ENCODE assay signal across 36 cellular contexts in genomic region chr5:165795073-165795472, GRCh38.
"Had no signal": no experiment of that assay in that cellular context is flagged by ENCODE, and none has a peak within 500 bp of the region (broad histone marks: within the 10 kb centered on the region; RNA-seq: fewer than 3 reads in every experiment).

No MANE protein-coding gene starts in this region.

- H3K27ac Mint-ChIP-seq: activated B cell treated with CpG ODN at 0.5 μM for 24 hours; activated CD4-positive, alpha-beta memory T cell treated with anti-CD3 and anti-CD28 coated beads, Interleukin-2, amount 10 ng/mL, durations not matched to agents 7 days and 5 days; activated CD4-positive, alpha-beta T cell treated with anti-CD3 and anti-CD28 coated beads for 36 hours; activated CD4-positive, alpha-beta T cell treated with anti-CD3 and anti-CD28 coated beads, Interleukin-2, amount 10 ng/mL, durations not matched to agents 7 days and 5 days; activated CD8-positive, alpha-beta memory T cell treated with anti-CD3 and anti-CD28 coated beads, Interleukin-2, amount 10 ng/mL, durations not matched to agents 7 days and 5 days; activated CD8-positive, alpha-beta T cell treated with anti-CD3 and anti-CD28 coated beads, Interleukin-2, amount 10 ng/mL, durations not matched to agents 7 days and 5 days; activated naive CD4-positive, alpha-beta T cell treated with anti-CD3 and anti-CD28 coated beads, Interleukin-2, amount 10 ng/mL, durations not matched to agents 7 days and 5 days; activated naive CD4-positive, alpha-beta T cell treated with anti-CD3 and anti-CD28 coated beads, Interleukin-2, amount 50 U/mL, for 24 hours; activated naive CD8-positive, alpha-beta T cell; activated naive CD8-positive, alpha-beta T cell treated with anti-CD3 and anti-CD28 coated beads, Interleukin-2, amount 10 ng/mL, durations not matched to agents 7 days and 5 days; activated naive CD8-positive, alpha-beta T cell treated with anti-CD3 and anti-CD28 coated beads, Interleukin-2, amount 50 U/mL, for 24 hours; activated T-cell treated with anti-CD3 and anti-CD28 coated beads, Interleukin-2, amount 50 U/mL, for 24 hours; activated T-helper 2 cell treated with anti-CD3 and anti-CD28 coated beads, Interferon-gamma antibody, Interleukin-2, Interleukin-4, amounts not matched to agents 10 μg/mL and 5 μg/mL and 100 μg/mL, durations not matched to agents 14 hours and 24 hours and 36 hours; T-helper 1 cell treated with Interleukin-12 subunit alpha and Interleukin-12 subunit beta and Interleukin-4 antibody, amounts not matched to agents 30 μg/mL and 1 μg/mL, for 36 hours; T-helper 2 cell treated with Interferon-gamma antibody and Interleukin-4, amounts not matched to agents 5 μg/mL and 100 μg/mL, for 36 hours had no signal

- ATAC-seq: activated CD4-positive, alpha-beta T cell treated with anti-CD3 and anti-CD28 coated beads for 36 hours; activated CD4-positive, CD25-positive, alpha-beta regulatory T cell treated with anti-CD3 and anti-CD28 coated beads, Interleukin-2, amount 50 U/mL, for 24 hours; activated CD8-positive, alpha-beta memory T cell treated with anti-CD3 and anti-CD28 coated beads, Interleukin-2, amount 10 ng/mL, durations not matched to agents 7 days and 5 days; activated CD8-positive, alpha-beta T cell treated with anti-CD3 and anti-CD28 coated beads, Interleukin-2, amount 10 ng/mL, durations not matched to agents 7 days and 5 days; activated naive CD8-positive, alpha-beta T cell treated with anti-CD3 and anti-CD28 coated beads, Interleukin-2, amount 50 U/mL, for 24 hours; body of pancreas had no signal

- H3K4me1 ChIP-seq: ascending aorta, breast epithelium had no signal

- H3K4me3 ChIP-seq: ascending aorta, body of pancreas, breast epithelium had no signal

- H3K27me3 Mint-ChIP-seq: activated B cell treated with CpG ODN at 0.5 μM for 24 hours; activated CD4-positive, alpha-beta memory T cell treated with anti-CD3 and anti-CD28 coated beads, Interleukin-2, amount 10 ng/mL, durations not matched to agents 7 days and 5 days; activated CD4-positive, alpha-beta T cell treated with anti-CD3 and anti-CD28 coated beads for 36 hours; activated CD4-positive, alpha-beta T cell treated with anti-CD3 and anti-CD28 coated beads, Interleukin-2, amount 10 ng/mL, durations not matched to agents 7 days and 5 days; activated CD8-positive, alpha-beta memory T cell treated with anti-CD3 and anti-CD28 coated beads, Interleukin-2, amount 10 ng/mL, durations not matched to agents 7 days and 5 days; activated naive CD4-positive, alpha-beta T cell treated with anti-CD3 and anti-CD28 coated beads, Interleukin-2, amount 10 ng/mL, durations not matched to agents 7 days and 5 days; activated naive CD4-positive, alpha-beta T cell treated with anti-CD3 and anti-CD28 coated beads, Interleukin-2, amount 50 U/mL, for 24 hours; activated naive CD8-positive, alpha-beta T cell; activated naive CD8-positive, alpha-beta T cell treated with anti-CD3 and anti-CD28 coated beads, Interleukin-2, amount 10 ng/mL, durations not matched to agents 7 days and 5 days; activated naive CD8-positive, alpha-beta T cell treated with anti-CD3 and anti-CD28 coated beads, Interleukin-2, amount 50 U/mL, for 24 hours; activated T-cell treated with anti-CD3 and anti-CD28 coated beads, Interleukin-2, amount 50 U/mL, for 24 hours had no signal

- H3K27me3 ChIP-seq: ascending aorta, body of pancreas, brain microvascular endothelial cell, breast epithelium had no signal

- H3K9me3 Mint-ChIP-seq: activated naive CD8-positive, alpha-beta T cell treated with anti-CD3 and anti-CD28 coated beads, Interleukin-2, amount 10 ng/mL, durations not matched to agents 7 days and 5 days had no signal

- H3K4me3 Mint-ChIP-seq: activated B cell treated with CpG ODN at 0.5 μM for 24 hours; activated CD4-positive, alpha-beta memory T cell treated with anti-CD3 and anti-CD28 coated beads, Interleukin-2, amount 10 ng/mL, durations not matched to agents 7 days and 5 days; activated CD4-positive, alpha-beta T cell treated with anti-CD3 and anti-CD28 coated beads for 36 hours; activated CD4-positive, alpha-beta T cell treated with anti-CD3 and anti-CD28 coated beads, Interleukin-2, amount 10 ng/mL, durations not matched to agents 7 days and 5 days; activated CD8-positive, alpha-beta memory T cell treated with anti-CD3 and anti-CD28 coated beads, Interleukin-2, amount 10 ng/mL, durations not matched to agents 7 days and 5 days; activated CD8-positive, alpha-beta T cell treated with anti-CD3 and anti-CD28 coated beads, Interleukin-2, amount 10 ng/mL, durations not matched to agents 7 days and 5 days; activated naive CD4-positive, alpha-beta T cell treated with anti-CD3 and anti-CD28 coated beads, Interleukin-2, amount 10 ng/mL, durations not matched to agents 7 days and 5 days; activated naive CD4-positive, alpha-beta T cell treated with anti-CD3 and anti-CD28 coated beads, Interleukin-2, amount 50 U/mL, for 24 hours; activated naive CD8-positive, alpha-beta T cell; activated naive CD8-positive, alpha-beta T cell treated with anti-CD3 and anti-CD28 coated beads, Interleukin-2, amount 10 ng/mL, durations not matched to agents 7 days and 5 days; activated naive CD8-positive, alpha-beta T cell treated with anti-CD3 and anti-CD28 coated beads, Interleukin-2, amount 50 U/mL, for 24 hours; activated T-cell treated with anti-CD3 and anti-CD28 coated beads, Interleukin-2, amount 50 U/mL, for 24 hours; T-helper 1 cell treated with Interleukin-12 subunit alpha and Interleukin-12 subunit beta and Interleukin-4 antibody, amounts not matched to agents 30 μg/mL and 1 μg/mL, for 36 hours; T-helper 2 cell treated with Interferon-gamma antibody and Interleukin-4, amounts not matched to agents 5 μg/mL and 100 μg/mL, for 36 hours had no signal

- H3K36me3 Mint-ChIP-seq: activated CD8-positive, alpha-beta memory T cell treated with anti-CD3 and anti-CD28 coated beads, Interleukin-2, amount 10 ng/mL, durations not matched to agents 7 days and 5 days; activated naive CD4-positive, alpha-beta T cell treated with anti-CD3 and anti-CD28 coated beads, Interleukin-2, amount 10 ng/mL, durations not matched to agents 7 days and 5 days; activated naive CD4-positive, alpha-beta T cell treated with anti-CD3 and anti-CD28 coated beads, Interleukin-2, amount 50 U/mL, for 24 hours; activated naive CD8-positive, alpha-beta T cell; activated naive CD8-positive, alpha-beta T cell treated with anti-CD3 and anti-CD28 coated beads, Interleukin-2, amount 10 ng/mL, durations not matched to agents 7 days and 5 days had no signal

- H3K4me1 Mint-ChIP-seq: activated B cell treated with CpG ODN at 0.5 μM for 24 hours; activated CD4-positive, alpha-beta memory T cell treated with anti-CD3 and anti-CD28 coated beads, Interleukin-2, amount 10 ng/mL, durations not matched to agents 7 days and 5 days; activated CD4-positive, alpha-beta T cell treated with anti-CD3 and anti-CD28 coated beads for 36 hours; activated CD4-positive, alpha-beta T cell treated with anti-CD3 and anti-CD28 coated beads, Interleukin-2, amount 10 ng/mL, durations not matched to agents 7 days and 5 days; activated CD8-positive, alpha-beta memory T cell treated with anti-CD3 and anti-CD28 coated beads, Interleukin-2, amount 10 ng/mL, durations not matched to agents 7 days and 5 days; activated naive CD4-positive, alpha-beta T cell treated with anti-CD3 and anti-CD28 coated beads, Interleukin-2, amount 10 ng/mL, durations not matched to agents 7 days and 5 days; activated naive CD4-positive, alpha-beta T cell treated with anti-CD3 and anti-CD28 coated beads, Interleukin-2, amount 50 U/mL, for 24 hours; activated naive CD8-positive, alpha-beta T cell treated with anti-CD3 and anti-CD28 coated beads, Interleukin-2, amount 10 ng/mL, durations not matched to agents 7 days and 5 days; activated naive CD8-positive, alpha-beta T cell treated with anti-CD3 and anti-CD28 coated beads, Interleukin-2, amount 50 U/mL, for 24 hours had no signal

- DNase-seq: activated B cell treated with CpG ODN at 0.5 μM for 24 hours; activated CD4-positive, alpha-beta memory T cell treated with anti-CD3 and anti-CD28 coated beads, Interleukin-2, amount 10 ng/mL, durations not matched to agents 7 days and 5 days; activated CD4-positive, alpha-beta T cell treated with anti-CD3 and anti-CD28 coated beads for 1 hour; activated CD4-positive, alpha-beta T cell treated with anti-CD3 and anti-CD28 coated beads for 36 hours; activated CD4-positive, alpha-beta T cell treated with anti-CD3 and anti-CD28 coated beads for 48 hours; activated CD4-positive, alpha-beta T cell treated with anti-CD3 and anti-CD28 coated beads, Interleukin-2, amount 10 ng/mL, durations not matched to agents 7 days and 5 days; activated CD4-positive, alpha-beta T cell treated with anti-CD3 and anti-CD28 coated beads, Interleukin-2, amount 50 U/mL, for 48 hours; activated CD8-positive, alpha-beta memory T cell treated with anti-CD3 and anti-CD28 coated beads for 24 hours; activated CD8-positive, alpha-beta memory T cell treated with anti-CD3 and anti-CD28 coated beads, Interleukin-2, amount 10 ng/mL, durations not matched to agents 7 days and 5 days; activated CD8-positive, alpha-beta memory T cell treated with anti-CD3 and anti-CD28 coated beads, Interleukin-2, amount 50 U/mL, for 48 hours; activated CD8-positive, alpha-beta T cell treated with anti-CD3 and anti-CD28 coated beads, Interleukin-2, amount 10 ng/mL, durations not matched to agents 7 days and 5 days; activated effector memory CD4-positive, alpha-beta T cell treated with Interleukin-2 at 50 U/mL for 16 hours; activated gamma-delta T cell; activated naive CD4-positive, alpha-beta T cell treated with anti-CD3 and anti-CD28 coated beads, Interleukin-2, amount 10 ng/mL, durations not matched to agents 7 days and 5 days; activated naive CD4-positive, alpha-beta T cell treated with Interleukin-2 at 50 U/mL for 16 hours; activated naive CD8-positive, alpha-beta T cell treated with anti-CD3 and anti-CD28 coated beads, Interleukin-2, amount 10 ng/mL, durations not matched to agents 7 days and 5 days; activated naive CD8-positive, alpha-beta T cell treated with anti-CD3 and anti-CD28 coated beads, Interleukin-2, amount 50 U/mL, for 24 hours; activated T-cell treated with anti-CD3 and anti-CD28 coated beads, Interleukin-2, amount 50 U/mL, for 24 hours; activated T-cell treated with anti-CD3 and anti-CD28 coated beads, Interleukin-2, amount 50 U/mL, for 48 hours; amygdala; anterior cingulate cortex; body of pancreas; brain microvascular endothelial cell; central memory CD4-positive, alpha-beta T cell; T-helper 1 cell; T-helper 2 cell; T-helper 9 cell had no signal

- H3K27ac ChIP-seq: ascending aorta, body of pancreas, brain microvascular endothelial cell, breast epithelium, VCaP had no signal

- H3K9me3 ChIP-seq: ascending aorta, body of pancreas had no signal

- H3K36me3 ChIP-seq: ascending aorta, brain microvascular endothelial cell, breast epithelium had no signal
